21 cellular contexts compared by ENCODE assay signal in genomic region chr3:189622629-189623028, GRCh38. TPM values are rescaled to one million over a fixed set of nuclear protein-coding genes. Genes with fewer than 3 reads are reported as not detected.
DNase-seq lines count a peak whose midpoint lies in the region; ATAC-seq, FAIRE-seq and TF ChIP-seq lines count a peak whose summit lies in the region.
"Had no signal": no experiment of that assay in that cellular context is flagged by ENCODE, and none has a peak within 500 bp of the region (broad histone marks: within the 10 kb centered on the region; RNA-seq: fewer than 3 reads in every experiment).

No MANE protein-coding gene starts in this region.

- 36 to 45% (median 37%) methylated on average over 7 of the region's 7 CpGs for WGBS in psoas muscle, 3 donors

- peak; percentile 73 to 87 (median 78) for ATAC-seq in psoas muscle
- ATAC-seq: HepG2 had no signal

- H3K9me3 ChIP-seq in SJCRH30 (replicated peaks) (no peaks in the 10 kb centered on the region), psoas muscle (no peaks in the 10 kb centered on the region)
- H3K9me3 ChIP-seq: Caco-2, MG63, Peyer's patch had no signal

- H3K36me3 ChIP-seq in SJCRH30: no peaks in the 10 kb centered on the region
- H3K36me3 ChIP-seq in psoas muscle (ENCODE audit: insufficient read depth in 1 of 2, low read depth in 1 of 2): no peaks in the 10 kb centered on the region
- H3K36me3 ChIP-seq: Peyer's patch had no signal

- no peaks in the 10 kb centered on the region for H3K27me3 ChIP-seq in HL-60 (ENCODE audit: insufficient read depth, poor library complexity, severe bottlenecking)
- no peaks in the 10 kb centered on the region for H3K27me3 ChIP-seq in SJCRH30
- no peaks in the 10 kb centered on the region for H3K27me3 ChIP-seq in psoas muscle (ENCODE audit: insufficient read depth in 3 of 3, low read length in 2 of 3)
- H3K27me3 ChIP-seq: MG63, Peyer's patch had no signal

- H3K4me3 ChIP-seq in HL-60 (replicated peaks; ENCODE audit: insufficient read depth, low read length) (no peak overlapping the region), SJCRH30 (no peak overlapping the region), psoas muscle (peak overlapping the region; percentile 43), coronary artery (no peak overlapping the region)
- H3K4me3 ChIP-seq: MG63, Peyer's patch had no signal

- H3K4me1 ChIP-seq in SJCRH30: peaks cover 32% of the 10 kb centered on the region
- H3K4me1 ChIP-seq in psoas muscle: peaks cover 39% of the 10 kb centered on the region
- H3K4me1 ChIP-seq: Caco-2, Peyer's patch had no signal

- FAIRE-seq in urothelium cell line (lab: Jason Lieb, UNC): no peak
- FAIRE-seq: HepG2 had no signal

- intact Hi-C loops in psoas muscle (cut with DNase I): loop anchor here in 1 of 2 donors (5.0 kb wide), 1 partner anchor 360 kb away; no protein-coding TSS in a partner anchor

- peak; percentile 18 to 25 for DNase-seq in HL-60 (ENCODE audit: low read depth in 1 of 2, low spot score in 1 of 2)
- peak; percentile 62 for DNase-seq in MV-4-11 (lab: John Stamatoyannopoulos, UW)
- DNase-seq in SJCRH30: peak in 1 of 2 experiments; percentile 25
- DNase-seq in psoas muscle: no peak
- DNase-seq in coronary artery (ENCODE audit: low spot score): no peak
- no peak for DNase-seq in urothelium cell line (ENCODE audit: low spot score)
- DNase-seq in HK-2 (ENCODE audit: unreplicated experiment): no peak
- no peak for DNase-seq in GM13977 (ENCODE audit: low spot score)
- DNase-seq: Caco-2, EL, KG1, NCI-H1417, NCI-H187 treated with DMSO at 0.1 percent for 48 hours, NCI-H2171 treated with DMSO at 0.1 percent for 48 hours, NCI-H748 treated with DMSO at 0.1 percent for 48 hours, Peyer's patch, SHP77 had no signal

- in situ Hi-C loops in GM13977 (cut with MboI; ENCODE audit: low pct_unique_long_range_greater_than_20kb, low sequenced_read_pairs, unreplicated experiment): no loop called here

- H3K27ac ChIP-seq in HL-60 (replicated peaks) (no peak overlapping the region), SJCRH30 (peak overlapping the region; percentile 27; the same call in 1 of the 2 replicates), psoas muscle (peak overlapping the region; percentile 91), coronary artery (no peak overlapping the region)
- H3K27ac ChIP-seq: Peyer's patch had no signal

- TF ChIP-seq CTCF in HL-60 (IDR thresholded peaks at IDR 0.05; ENCODE audit: insufficient read depth, low read length) (no peak), psoas muscle (IDR thresholded peaks at IDR 0.05) (no peak), coronary artery (IDR thresholded peaks at IDR 0.05) (no peak), GM13977 (IDR thresholded peaks at IDR 0.05; ENCODE audit: extremely low read depth, insufficient read depth, missing control alignments) (no peak)

RNA-seq across cellular contexts. Expression of gene TP63, which starts 8.6 kb away (rescaled TPM):
- 0.71 and 1.1 TPM in 2 replicates for total RNA-seq in SJCRH30 (2014; rRNA removed; shearing (Covaris generic))
- total RNA-seq in psoas muscle: 10 to 100 TPM in 3 of 4 donors, 1 to 10 TPM in 1; 9.6 to 83.0 (median 20.0) TPM
- 10 to 100 TPM in 2 of 3 donors, 1 to 10 TPM in 1; 1.4 to 13.7 (median 13.1) TPM for polyA plus RNA-seq in psoas muscle
- total RNA-seq: HepG2, NCI-H460 had no signal
- polyA plus RNA-seq: CD14-positive monocyte, HepG2 had no signal

Comparison
In these comparisons a context has a peak if more than half of its experiments do, and no peak if none do; other contexts are left out.
1. DNase-seq: peak in HL-60 (2 of 2) and MV-4-11 (single experiment); none in psoas muscle (0 of 2), coronary artery (single experiment), urothelium cell line (single experiment), HK-2 (single experiment) and GM13977 (single experiment).
2. H3K27ac ChIP-seq: peak in SJCRH30 (single experiment) and psoas muscle (single experiment); none in HL-60 (single experiment) and coronary artery (0 of 2).